In the genomic region with DNA sequence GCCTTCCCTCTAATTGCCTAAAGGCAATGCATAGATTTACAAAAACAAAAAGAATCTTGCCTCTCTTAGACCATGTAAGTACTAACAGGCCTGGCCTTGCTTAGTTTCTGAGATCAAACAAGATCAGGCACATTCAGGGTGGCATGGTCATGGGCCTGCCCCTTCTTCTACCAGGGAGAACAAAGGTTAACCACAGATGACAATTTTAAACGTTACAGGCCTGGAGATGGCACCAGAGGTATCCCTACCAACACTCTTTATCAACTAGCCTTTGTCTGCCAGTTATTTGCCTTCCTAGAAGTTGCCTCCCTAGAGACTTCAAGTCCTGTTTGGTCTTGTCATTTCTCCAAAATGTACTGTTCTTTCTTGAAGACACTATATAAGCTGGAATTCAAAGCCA, we compare ENCODE assay signal across 8 cellular contexts.
DNase-seq lines count a peak whose midpoint lies in the region; ATAC-seq and TF ChIP-seq lines count a peak whose summit lies in the region.

No MANE protein-coding gene starts in this region.

- no peaks in the 10 kb centered on the region for H3K4me1 ChIP-seq in OCI-LY3 (ENCODE audit: low read length)

- H3K9ac ChIP-seq in OCI-LY3 (ENCODE audit: low read length), result no peak overlapping the region

- no peak overlapping the region for H3K4me3 Mint-ChIP-seq in HFFc6
- no peak overlapping the region for H3K4me3 Mint-ChIP-seq in natural killer cell treated with Interleukin-12 subunit alpha and Interleukin-12 subunit beta and Interleukin-15 and Interleukin-18, amount 100 ng/mL, for 72 hours
- no peak overlapping the region for H3K4me3 Mint-ChIP-seq in activated naive CD8-positive, alpha-beta T cell treated with anti-CD3 and anti-CD28 coated beads for 36 hours

- H3K27ac Mint-ChIP-seq in HFFc6, result no peak overlapping the region
- no peak overlapping the region for H3K27ac Mint-ChIP-seq in natural killer cell treated with Interleukin-12 subunit alpha and Interleukin-12 subunit beta and Interleukin-15 and Interleukin-18, amount 100 ng/mL, for 72 hours
- no peak overlapping the region for H3K27ac Mint-ChIP-seq in activated naive CD8-positive, alpha-beta T cell treated with anti-CD3 and anti-CD28 coated beads for 36 hours

- no peaks in the 10 kb centered on the region for H3K27me3 ChIP-seq in OCI-LY3 (ENCODE audit: low read depth, low read length)

- H2AFZ ChIP-seq in OCI-LY3 (ENCODE audit: low read depth, low read length), result no peak overlapping the region

- H3K9me3 Mint-ChIP-seq in HFFc6, result no peaks in the 10 kb centered on the region
- no peaks in the 10 kb centered on the region for H3K9me3 Mint-ChIP-seq in natural killer cell treated with Interleukin-12 subunit alpha and Interleukin-12 subunit beta and Interleukin-15 and Interleukin-18, amount 100 ng/mL, for 72 hours
- H3K9me3 Mint-ChIP-seq in activated naive CD8-positive, alpha-beta T cell treated with anti-CD3 and anti-CD28 coated beads for 36 hours, result no peaks in the 10 kb centered on the region

- H3K4me1 Mint-ChIP-seq in HFFc6 (ENCODE audit: low read depth), result peaks cover 17% of the 10 kb centered on the region; the same call in 1 of the 2 replicates
- no peaks in the 10 kb centered on the region for H3K4me1 Mint-ChIP-seq in natural killer cell treated with Interleukin-12 subunit alpha and Interleukin-12 subunit beta and Interleukin-15 and Interleukin-18, amount 100 ng/mL, for 72 hours (ENCODE audit: low read depth in 2 of 2)
- no peaks in the 10 kb centered on the region for H3K4me1 Mint-ChIP-seq in activated naive CD8-positive, alpha-beta T cell treated with anti-CD3 and anti-CD28 coated beads for 36 hours

- no peak overlapping the region for H3K4me2 ChIP-seq in OCI-LY3 (ENCODE audit: low read length)

- no peak overlapping the region for H3K27ac ChIP-seq in OCI-LY3 (ENCODE audit: low read length)

- H3K79me2 ChIP-seq in OCI-LY3 (ENCODE audit: low read length), result no peaks in the 10 kb centered on the region

- intact Hi-C loops in left ventricle myocardium superior (cut with micrococcal nuclease), result no loop called here

- peak; percentile 17 for DNase-seq in COLO668 (lab: John Stamatoyannopoulos, UW; ENCODE audit: unreplicated experiment)
- DNase-seq in HFFc6, result peak; percentile 8
- no peak for DNase-seq in left ventricle myocardium superior
- DNase-seq in ecto neural progenitor cell (ENCODE audit: low spot score), result no peak
- no peak for DNase-seq in natural killer cell treated with Interleukin-12 subunit alpha and Interleukin-12 subunit beta and Interleukin-15 and Interleukin-18, amount 100 ng/mL, for 72 hours (ENCODE audit: low spot score)
- DNase-seq in activated naive CD8-positive, alpha-beta T cell treated with anti-CD3 and anti-CD28 coated beads for 36 hours, result no peak
- no peak for DNase-seq in ureter (ENCODE audit: low spot score)

- no peaks in the 10 kb centered on the region for H3K27me3 Mint-ChIP-seq in HFFc6 (ENCODE audit: insufficient read depth)
- no peaks in the 10 kb centered on the region for H3K27me3 Mint-ChIP-seq in natural killer cell treated with Interleukin-12 subunit alpha and Interleukin-12 subunit beta and Interleukin-15 and Interleukin-18, amount 100 ng/mL, for 72 hours
- peaks cover 3% of the 10 kb centered on the region for H3K27me3 Mint-ChIP-seq in activated naive CD8-positive, alpha-beta T cell treated with anti-CD3 and anti-CD28 coated beads for 36 hours

- peak; percentile 78 for ATAC-seq in left ventricle myocardium superior
- ATAC-seq in natural killer cell treated with Interleukin-12 subunit alpha and Interleukin-12 subunit beta and Interleukin-15 and Interleukin-18, amount 100 ng/mL, for 72 hours, result no peak

- H3K36me3 ChIP-seq in OCI-LY3 (replicated peaks; ENCODE audit: low read depth, low read length), result no peaks in the 10 kb centered on the region

- TF ChIP-seq CTCF in HFFc6 (IDR thresholded peaks at IDR 0.05), result peak; percentile 19; the same call in 1 of the 2 replicates
- peak; percentile 35; the same call in 1 of the 2 replicates for TF ChIP-seq CTCF in OCI-LY3 (IDR thresholded peaks at IDR 0.05; ENCODE audit: low read depth, low read length)

- H3K9me3 ChIP-seq in OCI-LY3 (ENCODE audit: insufficient read depth, low read length), result no peaks in the 10 kb centered on the region

- H3K36me3 Mint-ChIP-seq in HFFc6 (ENCODE audit: low read depth), result no peaks in the 10 kb centered on the region
- H3K36me3 Mint-ChIP-seq in natural killer cell treated with Interleukin-12 subunit alpha and Interleukin-12 subunit beta and Interleukin-15 and Interleukin-18, amount 100 ng/mL, for 72 hours, result no peaks in the 10 kb centered on the region
- no peaks in the 10 kb centered on the region for H3K36me3 Mint-ChIP-seq in activated naive CD8-positive, alpha-beta T cell treated with anti-CD3 and anti-CD28 coated beads for 36 hours

- H3K4me3 ChIP-seq in OCI-LY3 (ENCODE audit: low read length), result no peak overlapping the region

- H4K20me1 ChIP-seq in OCI-LY3 (ENCODE audit: insufficient read depth, low read length), result no peaks in the 10 kb centered on the region

Comparison
In these comparisons a context has a peak if more than half of its experiments do, and no peak if none do; other contexts are left out.
1. DNase-seq: peak in COLO668 (single experiment) and HFFc6 (single experiment); none in left ventricle myocardium superior (single experiment), ecto neural progenitor cell (single experiment), natural killer cell treated with Interleukin-12 subunit alpha and Interleukin-12 subunit beta and Interleukin-15 and Interleukin-18, amount 100 ng/mL, for 72 hours (single experiment), activated naive CD8-positive, alpha-beta T cell treated with anti-CD3 and anti-CD28 coated beads for 36 hours (single experiment) and ureter (single experiment).